26 cellular contexts compared by ENCODE assay signal in the genomic region with DNA sequence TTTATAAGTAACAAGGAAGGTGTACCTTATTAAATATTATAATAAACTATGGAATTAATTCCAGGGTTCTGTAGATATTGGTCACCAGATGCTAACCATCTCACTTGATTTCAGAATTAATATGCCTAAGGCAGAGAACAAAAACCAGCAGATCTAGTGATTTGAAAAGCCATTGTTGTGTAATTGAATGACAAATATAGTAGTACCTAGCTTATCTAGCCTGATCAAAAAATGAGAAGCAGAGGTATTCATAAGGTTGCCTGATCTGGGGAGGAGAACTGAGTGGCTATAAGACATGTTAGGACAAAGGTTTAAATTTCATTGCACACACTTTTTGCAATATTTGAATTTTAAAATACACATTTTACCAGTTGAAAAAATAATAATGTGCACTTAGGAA.
"Had no signal": no experiment of that assay in that cellular context is flagged by ENCODE, and none has a peak within 500 bp of the region (broad histone marks: within the 10 kb centered on the region; RNA-seq: fewer than 3 reads in every experiment).

No MANE protein-coding gene starts in this region.

- H3K4me1 ChIP-seq: adrenal gland, body of pancreas, SJCRH30 had no signal

- H3K36me3 ChIP-seq: adrenal gland, MG63, SJCRH30 had no signal

- FAIRE-seq: astrocyte, K562 had no signal

- ATAC-seq: activated naive CD4-positive, alpha-beta T cell treated with anti-CD3 and anti-CD28 coated beads, Interleukin-2, amount 50 U/mL, for 72 hours; activated T-cell treated with anti-CD3 and anti-CD28 coated beads, Interleukin-2, amount 50 U/mL, for 4 hours; body of pancreas; K562; Panc1 had no signal

- DNase-seq: activated CD4-positive, alpha-beta T cell treated with anti-CD3 and anti-CD28 coated beads, Interleukin-2, amount 10 ng/mL, durations not matched to agents 7 days and 5 days; activated CD4-positive, alpha-beta T cell treated with anti-CD3 and anti-CD28 coated beads, Interleukin-2, amount 50 U/mL, for 48 hours; activated CD8-positive, alpha-beta memory T cell treated with anti-CD3 and anti-CD28 coated beads, Interleukin-2, amount 50 U/mL, for 4 hours; activated gamma-delta T cell treated with Interleukin-2 at 50 U/mL for 16 hours; activated naive CD4-positive, alpha-beta T cell treated with anti-CD3 and anti-CD28 coated beads for 36 hours; activated T-cell treated with anti-CD3 and anti-CD28 coated beads for 4 hours; activated T-cell treated with anti-CD3 and anti-CD28 coated beads, Interleukin-2, amount 50 U/mL, for 4 hours; adrenal gland; body of pancreas; central memory CD4-positive, alpha-beta T cell; MG63; NCI-H1048; NCI-H1105 treated with DMSO at 0.1 percent for 48 hours; NCI-H1436; NCI-H187; NCI-H2029 treated with DMSO at 0.1 percent for 48 hours; NCI-H2107; NCI-H226; SHP77; SJCRH30 had no signal

- H3K27me3 ChIP-seq: adrenal gland, body of pancreas, MG63, SJCRH30 had no signal

- H3K4me3 ChIP-seq: adrenal gland, body of pancreas, K562, MG63, SJCRH30, SK-N-MC had no signal

- H3K27ac ChIP-seq: adrenal gland, body of pancreas, SJCRH30, SK-N-MC, VCaP had no signal

- H3K9me3 ChIP-seq: adrenal gland, body of pancreas, MG63, SJCRH30 had no signal
